ENCODE assay signal across 25 cellular contexts in genomic region chr2:111712940-111713339, GRCh38.
"Had no signal": no experiment of that assay in that cellular context is flagged by ENCODE, and none has a peak within 500 bp of the region (broad histone marks: within the 10 kb centered on the region; RNA-seq: fewer than 3 reads in every experiment).

No MANE protein-coding gene starts in this region.

- H3K4me3 ChIP-seq: cardiac muscle cell, PC-9 had no signal

- ATAC-seq: activated T-cell treated with anti-CD3 and anti-CD28 coated beads, Interleukin-2, amount 50 U/mL, for 4 hours; activated T-helper 17 cell treated with anti-CD3 and anti-CD28 coated beads, Interleukin-2, amount 50 U/mL, for 72 hours had no signal

- H3K4me2 ChIP-seq: PC-9 had no signal

- DNase-seq: activated CD4-positive, alpha-beta memory T cell treated with anti-CD3 and anti-CD28 coated beads for 36 hours; activated CD4-positive, alpha-beta T cell treated with anti-CD3 and anti-CD28 coated beads, Interleukin-2, amount 10 ng/mL, durations not matched to agents 7 days and 5 days; activated CD4-positive, CD25-positive, alpha-beta regulatory T cell; activated gamma-delta T cell treated with Interleukin-2 at 50 U/mL for 16 hours; activated naive CD4-positive, alpha-beta T cell treated with anti-CD3 and anti-CD28 coated beads, Interleukin-2, amount 10 ng/mL, durations not matched to agents 7 days and 5 days; activated naive CD8-positive, alpha-beta T cell treated with anti-CD3 and anti-CD28 coated beads for 36 hours; activated T-cell treated with anti-CD3 and anti-CD28 coated beads, Interleukin-2, amount 50 U/mL, for 4 hours; brain microvascular endothelial cell; KG1; MV-4-11; NCI-H1092 treated with DMSO at 0.1 percent for 48 hours; NCI-H1417 treated with DMSO at 0.1 percent for 48 hours; NCI-H1694; NCI-H2029; NCI-H2107; NCI-H510A treated with DMSO at 0.1 percent for 48 hours; NCI-H69; NK-92 treated with Interleukin-12 subunit alpha and Interleukin-12 subunit beta, amount 100 ng/mL, for 24 hours; PC-9; SHP77 treated with DMSO at 0.1 percent for 48 hours; T-helper 2 cell; T1000 had no signal

- H3K27ac ChIP-seq: brain microvascular endothelial cell, cardiac muscle cell, PC-9, VCaP had no signal

- H3K36me3 ChIP-seq: brain microvascular endothelial cell, cardiac muscle cell had no signal

- H3K27me3 ChIP-seq: brain microvascular endothelial cell, cardiac muscle cell had no signal

- H2AFZ ChIP-seq: PC-9 had no signal
